30 cellular contexts compared by ENCODE assay signal in the genomic region with DNA sequence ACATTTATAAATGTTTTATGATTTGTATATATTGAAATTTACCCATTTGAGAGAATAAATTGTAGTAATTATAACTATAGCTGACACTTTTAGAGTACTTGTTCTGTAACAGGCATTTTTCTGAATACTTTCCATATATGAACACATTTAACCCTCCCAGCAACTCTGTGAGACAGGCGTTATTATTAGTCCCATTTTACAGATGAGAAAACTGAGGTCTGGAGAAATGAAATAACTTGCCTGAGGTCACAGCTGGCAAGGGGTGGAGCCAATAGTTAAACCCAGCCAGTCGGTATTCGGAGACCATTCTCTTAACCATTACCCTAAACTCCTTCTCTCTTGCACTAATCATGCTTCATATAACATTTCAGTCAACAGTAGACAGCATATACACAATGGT.
"Had no signal": no experiment of that assay in that cellular context is flagged by ENCODE, and none has a peak within 500 bp of the region (broad histone marks: within the 10 kb centered on the region; RNA-seq: fewer than 3 reads in every experiment).

No MANE protein-coding gene starts in this region.

- H3K9me3 Mint-ChIP-seq: activated CD4-positive, alpha-beta memory T cell treated with anti-CD3 and anti-CD28 coated beads for 36 hours; activated CD4-positive, alpha-beta T cell treated with anti-CD3 and anti-CD28 coated beads, Interleukin-2, amount 10 ng/mL, durations not matched to agents 24 days and 14 days; activated naive CD4-positive, alpha-beta T cell treated with anti-CD3 and anti-CD28 coated beads for 36 hours; activated naive CD8-positive, alpha-beta T cell treated with anti-CD3 and anti-CD28 coated beads for 36 hours; activated naive CD8-positive, alpha-beta T cell treated with anti-CD3 and anti-CD28 coated beads, Interleukin-2, amount 50 U/mL, for 24 hours; activated T-helper 1 cell treated with anti-CD3 and anti-CD28 coated beads, Interleukin-12 subunit alpha, Interleukin-12 subunit beta, Interleukin-2, Interleukin-4 antibody, amounts not matched to agents 30 ng/mL and 10 ng/mL and 1 ng/mL, durations not matched to agents 14 hours and 24 hours and 36 hours; activated T-helper 2 cell treated with anti-CD3 and anti-CD28 coated beads, Interferon-gamma antibody, Interleukin-2, Interleukin-4, amounts not matched to agents 10 μg/mL and 5 μg/mL and 100 μg/mL, durations not matched to agents 14 hours and 24 hours and 36 hours; T-helper 2 cell treated with Interferon-gamma antibody and Interleukin-4, amounts not matched to agents 5 μg/mL and 100 μg/mL, for 36 hours had no signal

- H3K36me3 Mint-ChIP-seq: activated CD4-positive, alpha-beta memory T cell treated with anti-CD3 and anti-CD28 coated beads for 36 hours; activated CD8-positive, alpha-beta memory T cell treated with anti-CD3 and anti-CD28 coated beads, Interleukin-2, amount 10 ng/mL, durations not matched to agents 7 days and 5 days; activated naive CD4-positive, alpha-beta T cell treated with anti-CD3 and anti-CD28 coated beads, Interleukin-2, amount 50 U/mL, for 24 hours; activated naive CD8-positive, alpha-beta T cell treated with anti-CD3 and anti-CD28 coated beads for 36 hours had no signal

- H3K4me1 Mint-ChIP-seq: activated CD4-positive, alpha-beta T cell treated with anti-CD3 and anti-CD28 coated beads for 36 hours; activated CD4-positive, alpha-beta T cell treated with anti-CD3 and anti-CD28 coated beads, Interleukin-2, amount 10 ng/mL, durations not matched to agents 24 days and 14 days; activated CD8-positive, alpha-beta memory T cell treated with anti-CD3 and anti-CD28 coated beads, Interleukin-2, amount 10 ng/mL, durations not matched to agents 7 days and 5 days; activated naive CD4-positive, alpha-beta T cell treated with anti-CD3 and anti-CD28 coated beads, Interleukin-2, amount 50 U/mL, for 24 hours; activated naive CD8-positive, alpha-beta T cell treated with anti-CD3 and anti-CD28 coated beads for 36 hours; activated naive CD8-positive, alpha-beta T cell treated with anti-CD3 and anti-CD28 coated beads, Interleukin-2, amount 50 U/mL, for 24 hours had no signal

- H3K4me3 Mint-ChIP-seq: activated CD4-positive, alpha-beta memory T cell treated with anti-CD3 and anti-CD28 coated beads for 36 hours; activated CD4-positive, alpha-beta T cell treated with anti-CD3 and anti-CD28 coated beads for 36 hours; activated CD4-positive, alpha-beta T cell treated with anti-CD3 and anti-CD28 coated beads, Interleukin-2, amount 10 ng/mL, durations not matched to agents 24 days and 14 days; activated CD8-positive, alpha-beta memory T cell treated with anti-CD3 and anti-CD28 coated beads, Interleukin-2, amount 10 ng/mL, durations not matched to agents 7 days and 5 days; activated CD8-positive, alpha-beta T cell treated with anti-CD3 and anti-CD28 coated beads, Interleukin-2, amount 10 ng/mL, durations not matched to agents 7 days and 5 days; activated naive CD4-positive, alpha-beta T cell treated with anti-CD3 and anti-CD28 coated beads for 36 hours; activated naive CD4-positive, alpha-beta T cell treated with anti-CD3 and anti-CD28 coated beads, Interleukin-2, amount 50 U/mL, for 24 hours; activated naive CD8-positive, alpha-beta T cell treated with anti-CD3 and anti-CD28 coated beads for 36 hours; activated naive CD8-positive, alpha-beta T cell treated with anti-CD3 and anti-CD28 coated beads, Interleukin-2, amount 50 U/mL, for 24 hours; activated T-helper 1 cell treated with anti-CD3 and anti-CD28 coated beads, Interleukin-12 subunit alpha, Interleukin-12 subunit beta, Interleukin-2, Interleukin-4 antibody, amounts not matched to agents 30 ng/mL and 10 ng/mL and 1 ng/mL, durations not matched to agents 14 hours and 24 hours and 36 hours; T-helper 2 cell treated with Interferon-gamma antibody and Interleukin-4, amounts not matched to agents 5 μg/mL and 100 μg/mL, for 36 hours had no signal

- H3K4me3 ChIP-seq: adrenal gland, body of pancreas had no signal

- DNase-seq: activated CD4-positive, alpha-beta memory T cell treated with anti-CD3 and anti-CD28 coated beads for 36 hours; activated CD4-positive, alpha-beta T cell treated with anti-CD3 and anti-CD28 coated beads for 36 hours; activated CD4-positive, alpha-beta T cell treated with anti-CD3 and anti-CD28 coated beads, Interleukin-2, amount 10 ng/mL, durations not matched to agents 24 days and 14 days; activated CD4-positive, CD25-positive, alpha-beta regulatory T cell; activated CD4-positive, CD25-positive, alpha-beta regulatory T cell treated with anti-CD3 and anti-CD28 coated beads, Interleukin-2, amount 50 U/mL, for 72 hours; activated CD8-positive, alpha-beta memory T cell treated with anti-CD3 and anti-CD28 coated beads, Interleukin-2, amount 10 ng/mL, durations not matched to agents 7 days and 5 days; activated CD8-positive, alpha-beta memory T cell treated with anti-CD3 and anti-CD28 coated beads, Interleukin-2, amount 50 U/mL, for 4 hours; activated CD8-positive, alpha-beta T cell treated with anti-CD3 and anti-CD28 coated beads, Interleukin-2, amount 10 ng/mL, durations not matched to agents 7 days and 5 days; activated effector memory CD4-positive, alpha-beta T cell treated with anti-CD3 and anti-CD28 coated beads, Interleukin-2, amount 50 U/mL, for 16 hours; activated naive CD4-positive, alpha-beta T cell treated with anti-CD3 and anti-CD28 coated beads for 36 hours; activated naive CD8-positive, alpha-beta T cell treated with anti-CD3 and anti-CD28 coated beads for 36 hours; activated naive CD8-positive, alpha-beta T cell treated with anti-CD3 and anti-CD28 coated beads, Interleukin-2, amount 50 U/mL, for 24 hours; activated T-cell treated with anti-CD3 and anti-CD28 coated beads, Interleukin-2, amount 50 U/mL, for 1 hour; activated T-cell treated with anti-CD3 and anti-CD28 coated beads, Interleukin-2, amount 50 U/mL, for 48 hours; adrenal gland; aorta; body of pancreas; cortex of kidney; dermis blood vessel endothelial cell; effector CD8-positive, alpha-beta T cell; foreskin fibroblast; hippocampal formation; T1000 had no signal

- FAIRE-seq: colon, endometrium, frontal cortex had no signal

- H3K27me3 Mint-ChIP-seq: activated CD4-positive, alpha-beta memory T cell treated with anti-CD3 and anti-CD28 coated beads for 36 hours; activated CD4-positive, alpha-beta T cell treated with anti-CD3 and anti-CD28 coated beads, Interleukin-2, amount 10 ng/mL, durations not matched to agents 24 days and 14 days; activated CD8-positive, alpha-beta memory T cell treated with anti-CD3 and anti-CD28 coated beads, Interleukin-2, amount 10 ng/mL, durations not matched to agents 7 days and 5 days; activated naive CD4-positive, alpha-beta T cell treated with anti-CD3 and anti-CD28 coated beads, Interleukin-2, amount 50 U/mL, for 24 hours had no signal

- H3K9me3 ChIP-seq: adrenal gland, body of pancreas had no signal

- H3K27me3 ChIP-seq: adrenal gland, body of pancreas had no signal

- H3K27ac Mint-ChIP-seq: activated CD4-positive, alpha-beta memory T cell treated with anti-CD3 and anti-CD28 coated beads for 36 hours; activated CD4-positive, alpha-beta T cell treated with anti-CD3 and anti-CD28 coated beads for 36 hours; activated CD4-positive, alpha-beta T cell treated with anti-CD3 and anti-CD28 coated beads, Interleukin-2, amount 10 ng/mL, durations not matched to agents 24 days and 14 days; activated CD8-positive, alpha-beta memory T cell treated with anti-CD3 and anti-CD28 coated beads, Interleukin-2, amount 10 ng/mL, durations not matched to agents 7 days and 5 days; activated CD8-positive, alpha-beta T cell treated with anti-CD3 and anti-CD28 coated beads, Interleukin-2, amount 10 ng/mL, durations not matched to agents 7 days and 5 days; activated naive CD4-positive, alpha-beta T cell treated with anti-CD3 and anti-CD28 coated beads for 36 hours; activated naive CD4-positive, alpha-beta T cell treated with anti-CD3 and anti-CD28 coated beads, Interleukin-2, amount 50 U/mL, for 24 hours; activated naive CD8-positive, alpha-beta T cell treated with anti-CD3 and anti-CD28 coated beads for 36 hours; activated naive CD8-positive, alpha-beta T cell treated with anti-CD3 and anti-CD28 coated beads, Interleukin-2, amount 50 U/mL, for 24 hours; activated T-helper 1 cell treated with anti-CD3 and anti-CD28 coated beads, Interleukin-12 subunit alpha, Interleukin-12 subunit beta, Interleukin-2, Interleukin-4 antibody, amounts not matched to agents 30 ng/mL and 10 ng/mL and 1 ng/mL, durations not matched to agents 14 hours and 24 hours and 36 hours; activated T-helper 2 cell treated with anti-CD3 and anti-CD28 coated beads, Interferon-gamma antibody, Interleukin-2, Interleukin-4, amounts not matched to agents 10 μg/mL and 5 μg/mL and 100 μg/mL, durations not matched to agents 14 hours and 24 hours and 36 hours; T-helper 2 cell treated with Interferon-gamma antibody and Interleukin-4, amounts not matched to agents 5 μg/mL and 100 μg/mL, for 36 hours had no signal

- ATAC-seq: activated CD4-positive, alpha-beta T cell treated with anti-CD3 and anti-CD28 coated beads for 36 hours; activated CD8-positive, alpha-beta memory T cell treated with anti-CD3 and anti-CD28 coated beads, Interleukin-2, amount 10 ng/mL, durations not matched to agents 7 days and 5 days; activated CD8-positive, alpha-beta T cell treated with anti-CD3 and anti-CD28 coated beads, Interleukin-2, amount 10 ng/mL, durations not matched to agents 7 days and 5 days; activated naive CD8-positive, alpha-beta T cell treated with anti-CD3 and anti-CD28 coated beads, Interleukin-2, amount 50 U/mL, for 24 hours; body of pancreas had no signal

- H3K36me3 ChIP-seq: adrenal gland had no signal

- H3K27ac ChIP-seq: adrenal gland had no signal
